8 cellular contexts compared by ENCODE assay signal in genomic region chr16:75464130-75464918, GRCh38. TPM values are rescaled to one million over a fixed set of nuclear protein-coding genes. Genes with fewer than 3 reads are reported as not detected.
DNase-seq lines count a peak whose midpoint lies in the region; ATAC-seq, FAIRE-seq and TF ChIP-seq lines count a peak whose summit lies in the region.

A gene with protein sequence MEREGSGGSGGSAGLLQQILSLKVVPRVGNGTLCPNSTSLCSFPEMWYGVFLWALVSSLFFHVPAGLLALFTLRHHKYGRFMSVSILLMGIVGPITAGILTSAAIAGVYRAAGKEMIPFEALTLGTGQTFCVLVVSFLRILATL (minus strand): TSS chr16:75464689. CDS start chr16:75464600, 89 bp downstream.

- intact Hi-C loops in cardiac septum (cut with DNase I): loop anchor here (2.0 kb wide), 1 partner anchor 158 kb away; the partner anchor contains the start of gene ADAT1

- peak within 1 kb of the TSS; percentile 28 for H3K27ac ChIP-seq in adipose tissue (ENCODE audit: low read depth, low read length)

- H3K4me3 Mint-ChIP-seq in T-cell (peak within 1 kb of the TSS; percentile 82 to 93 (median 85)), type B pancreatic cell (peak within 1 kb of the TSS; percentile 98)

- CTCF ChIA-PET in T-cell (lab: Charles Lee): interaction anchor here (0.5 to 2.8 kb wide), 22 partner anchors 9 to 266 kb away, joined by 3 to 30 read pairs (median 4); partner anchors contain the start of genes ADAT1 (in 1 of the 2), CFDP1 (in 1 of the 2) and TMEM231 (in 1 of the 2)

- peak; percentile 96 for FAIRE-seq in GM12892 (lab: Jason Lieb, UNC)

- H3K27ac Mint-ChIP-seq in T-cell (peak within 1 kb of the TSS; percentile 91 to 95), type B pancreatic cell (peak within 1 kb of the TSS; percentile 85)

- peak; percentile 91 for ATAC-seq in HG02852 (IDR thresholded peaks at IDR 0.05; ENCODE audit: unreplicated experiment)
- peak; percentile 89 to 92 (median 92) for ATAC-seq in T-cell (replicated peaks in 1 of 4)

- WGBS in adipose tissue, 3 donors: 0% methylated on average over 69 to 88 of the region's 89 CpGs

- H3K9me3 Mint-ChIP-seq in T-cell (no peaks in the 10 kb centered on the region), type B pancreatic cell (peaks cover 4% of the 10 kb centered on the region)

- H3K36me3 Mint-ChIP-seq in T-cell (peaks cover 8% of the 10 kb centered on the region), type B pancreatic cell (peaks cover 9% of the 10 kb centered on the region)

- TF ChIP-seq POLR2A in GM12892 (IDR thresholded peaks at IDR 0.05; ENCODE audit: low read depth, low read length): peak; percentile 96

- DNase-seq in GM12892 (ENCODE audit: insufficient read length): peak; percentile 91
- DNase-seq in NCI-H1436 treated with DMSO at 0.1 percent for 48 hours (lab: John Stamatoyannopoulos, UW): peak; percentile 92
- DNase-seq in T-cell: peak; percentile 93 to 99 (median 97)
- DNase-seq in cardiac septum (ENCODE audit: low spot score): peak; percentile 99
- peak; percentile 99 for DNase-seq in pons (ENCODE audit: low spot score)
- DNase-seq in type B pancreatic cell (ENCODE audit: extremely low spot score, unreplicated experiment): peak; percentile 100

- no peaks in the 10 kb centered on the region for H3K27me3 Mint-ChIP-seq in T-cell
- H3K27me3 Mint-ChIP-seq in type B pancreatic cell: no peaks in the 10 kb centered on the region

- TF ChIP-seq CTCF in type B pancreatic cell (conservative IDR thresholded peaks at IDR 0.05): peak; percentile 100

- POLR2A ChIA-PET in T-cell (lab: Charles Lee): interaction anchor here (0.8 to 1.3 kb wide), 5 partner anchors 30 to 265 kb away, joined by 3 to 5 read pairs (median 3); partner anchors contain the start of genes CFDP1 (in 1 of the 2), KARS1 (in 1 of the 2) and TERF2IP (in 1 of the 2)

- H3K4me1 Mint-ChIP-seq in T-cell (peaks cover 44 to 50% (median 46%) of the 10 kb centered on the region in 3 donors), type B pancreatic cell (ENCODE audit: unreplicated experiment) (peaks cover 37% of the 10 kb centered on the region)

RNA-seq across cellular contexts. Expression of the gene that starts here (rescaled TPM):
- polyA plus RNA-seq in GM12892 (2012; ENCODE audit: missing spikeins): 16.5 TPM
- total RNA-seq in T-cell (10 to 100 TPM; 37.7 to 45.8 (median 41.9) TPM), cardiac septum (10.4 TPM), type B pancreatic cell (ENCODE audit: low replicate concordance) (37.9 and 46.4 TPM in 2 replicates)
- 10 to 100 TPM in 1 of 3 donors, 1 to 10 TPM in 2; 3.3 to 10.7 (median 6.6) TPM for polyA plus RNA-seq in adipose tissue

Comparison
In these comparisons a context has a peak if more than half of its experiments do, and no peak if none do; other contexts are left out.
1. Peak in every context shown above with its lines: DNase-seq, ATAC-seq and H3K27ac ChIP-seq.